1 cellular context compared by ENCODE assay signal in the genomic region with DNA sequence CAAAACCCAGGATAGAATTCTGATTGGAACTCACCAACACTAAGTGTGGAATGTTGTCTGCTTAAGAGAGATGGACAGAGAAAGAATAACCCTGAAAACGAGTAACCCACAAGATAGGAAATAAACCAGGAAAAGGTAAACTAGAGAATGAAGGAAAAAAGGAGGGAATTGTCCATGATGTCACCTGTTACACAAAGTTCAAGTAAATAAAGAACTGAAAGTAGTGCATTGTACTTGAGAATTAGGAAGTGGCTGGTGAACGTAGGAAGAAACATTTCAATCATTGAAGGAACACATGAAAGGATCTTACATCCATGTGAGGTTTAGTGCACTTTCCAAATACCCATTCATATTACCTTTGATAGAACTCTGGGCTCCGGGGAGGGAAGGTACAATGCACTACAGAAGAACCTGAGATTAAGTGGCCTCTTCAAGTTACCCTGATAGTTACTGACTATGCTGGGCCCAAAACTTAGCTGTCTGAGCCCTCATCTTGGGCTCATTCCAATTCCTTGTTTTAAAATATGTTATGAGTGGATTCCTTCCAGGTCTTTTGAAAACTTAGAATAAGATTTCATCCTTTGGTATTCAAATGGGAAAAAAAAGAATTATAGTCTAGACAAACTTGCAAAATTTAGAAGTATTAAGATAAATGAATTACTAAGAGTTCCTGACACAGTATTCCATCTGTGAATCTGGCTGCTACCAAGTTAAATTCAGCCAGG.
TF ChIP-seq lines count a peak whose summit lies in the region.

No MANE protein-coding gene starts in this region.

TF ChIP-seq in GM12878, 131 proteins besides CTCF, POLR2A, EP300 and RAD21:
- TF ChIP-seq CEBPB (IDR thresholded peaks at IDR 0.05; ENCODE audit: borderline replicate concordance in 1 of 2, low read depth in 2 of 2, low read length in 2 of 2) (no peak), ATF7 (IDR thresholded peaks at IDR 0.05; ENCODE audit: low read depth) (peak; percentile 78), SMAD5 (IDR thresholded peaks at IDR 0.05; ENCODE audit: low read depth) (no peak), RBBP5 (conservative IDR thresholded peaks at IDR 0.05) (no peak), RAD51 (IDR thresholded peaks at IDR 0.05) (no peak), ZZZ3 (IDR thresholded peaks at IDR 0.05; ENCODE audit: control insufficient read depth, insufficient read length, low read depth) (no peak), RB1 (IDR thresholded peaks at IDR 0.05; ENCODE audit: borderline replicate concordance) (no peak), NFIC (IDR thresholded peaks at IDR 0.05; ENCODE audit: low read depth, low read length) (no peak), MXI1 (IDR thresholded peaks at IDR 0.05; ENCODE audit: low read depth, low read length) (no peak), NRF1 (conservative IDR thresholded peaks at IDR 0.05; ENCODE audit: low read depth, low read length) (no peak), SPI1 (IDR thresholded peaks at IDR 0.05; ENCODE audit: borderline replicate concordance, insufficient read depth, low read depth, low read length) (peak; percentile 73; the same call in 1 of the 2 replicates), IKZF2 (IDR thresholded peaks at IDR 0.05) (peak; percentile 50 to 56)
- TF ChIP-seq, protein P1, sequence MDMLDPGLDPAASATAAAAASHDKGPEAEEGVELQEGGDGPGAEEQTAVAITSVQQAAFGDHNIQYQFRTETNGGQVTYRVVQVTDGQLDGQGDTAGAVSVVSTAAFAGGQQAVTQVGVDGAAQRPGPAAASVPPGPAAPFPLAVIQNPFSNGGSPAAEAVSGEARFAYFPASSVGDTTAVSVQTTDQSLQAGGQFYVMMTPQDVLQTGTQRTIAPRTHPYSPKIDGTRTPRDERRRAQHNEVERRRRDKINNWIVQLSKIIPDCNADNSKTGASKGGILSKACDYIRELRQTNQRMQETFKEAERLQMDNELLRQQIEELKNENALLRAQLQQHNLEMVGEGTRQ (IDR thresholded peaks at IDR 0.05; ENCODE audit: borderline replicate concordance, low read depth, low read length), result no peak
- TF ChIP-seq, protein P2, sequence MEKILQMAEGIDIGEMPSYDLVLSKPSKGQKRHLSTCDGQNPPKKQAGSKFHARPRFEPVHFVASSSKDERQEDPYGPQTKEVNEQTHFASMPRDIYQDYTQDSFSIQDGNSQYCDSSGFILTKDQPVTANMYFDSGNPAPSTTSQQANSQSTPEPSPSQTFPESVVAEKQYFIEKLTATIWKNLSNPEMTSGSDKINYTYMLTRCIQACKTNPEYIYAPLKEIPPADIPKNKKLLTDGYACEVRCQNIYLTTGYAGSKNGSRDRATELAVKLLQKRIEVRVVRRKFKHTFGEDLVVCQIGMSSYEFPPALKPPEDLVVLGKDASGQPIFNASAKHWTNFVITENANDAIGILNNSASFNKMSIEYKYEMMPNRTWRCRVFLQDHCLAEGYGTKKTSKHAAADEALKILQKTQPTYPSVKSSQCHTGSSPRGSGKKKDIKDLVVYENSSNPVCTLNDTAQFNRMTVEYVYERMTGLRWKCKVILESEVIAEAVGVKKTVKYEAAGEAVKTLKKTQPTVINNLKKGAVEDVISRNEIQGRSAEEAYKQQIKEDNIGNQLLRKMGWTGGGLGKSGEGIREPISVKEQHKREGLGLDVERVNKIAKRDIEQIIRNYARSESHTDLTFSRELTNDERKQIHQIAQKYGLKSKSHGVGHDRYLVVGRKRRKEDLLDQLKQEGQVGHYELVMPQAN (conservative IDR thresholded peaks at IDR 0.05), result no peak
- TF ChIP-seq, protein P3, sequence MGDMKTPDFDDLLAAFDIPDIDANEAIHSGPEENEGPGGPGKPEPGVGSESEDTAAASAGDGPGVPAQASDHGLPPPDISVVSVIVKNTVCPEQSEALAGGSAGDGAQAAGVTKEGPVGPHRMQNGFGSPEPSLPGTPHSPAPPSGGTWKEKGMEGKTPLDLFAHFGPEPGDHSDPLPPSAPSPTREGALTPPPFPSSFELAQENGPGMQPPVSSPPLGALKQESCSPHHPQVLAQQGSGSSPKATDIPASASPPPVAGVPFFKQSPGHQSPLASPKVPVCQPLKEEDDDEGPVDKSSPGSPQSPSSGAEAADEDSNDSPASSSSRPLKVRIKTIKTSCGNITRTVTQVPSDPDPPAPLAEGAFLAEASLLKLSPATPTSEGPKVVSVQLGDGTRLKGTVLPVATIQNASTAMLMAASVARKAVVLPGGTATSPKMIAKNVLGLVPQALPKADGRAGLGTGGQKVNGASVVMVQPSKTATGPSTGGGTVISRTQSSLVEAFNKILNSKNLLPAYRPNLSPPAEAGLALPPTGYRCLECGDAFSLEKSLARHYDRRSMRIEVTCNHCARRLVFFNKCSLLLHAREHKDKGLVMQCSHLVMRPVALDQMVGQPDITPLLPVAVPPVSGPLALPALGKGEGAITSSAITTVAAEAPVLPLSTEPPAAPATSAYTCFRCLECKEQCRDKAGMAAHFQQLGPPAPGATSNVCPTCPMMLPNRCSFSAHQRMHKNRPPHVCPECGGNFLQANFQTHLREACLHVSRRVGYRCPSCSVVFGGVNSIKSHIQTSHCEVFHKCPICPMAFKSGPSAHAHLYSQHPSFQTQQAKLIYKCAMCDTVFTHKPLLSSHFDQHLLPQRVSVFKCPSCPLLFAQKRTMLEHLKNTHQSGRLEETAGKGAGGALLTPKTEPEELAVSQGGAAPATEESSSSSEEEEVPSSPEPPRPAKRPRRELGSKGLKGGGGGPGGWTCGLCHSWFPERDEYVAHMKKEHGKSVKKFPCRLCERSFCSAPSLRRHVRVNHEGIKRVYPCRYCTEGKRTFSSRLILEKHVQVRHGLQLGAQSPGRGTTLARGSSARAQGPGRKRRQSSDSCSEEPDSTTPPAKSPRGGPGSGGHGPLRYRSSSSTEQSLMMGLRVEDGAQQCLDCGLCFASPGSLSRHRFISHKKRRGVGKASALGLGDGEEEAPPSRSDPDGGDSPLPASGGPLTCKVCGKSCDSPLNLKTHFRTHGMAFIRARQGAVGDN (IDR thresholded peaks at IDR 0.05), result no peak
- TF ChIP-seq, protein P4, sequence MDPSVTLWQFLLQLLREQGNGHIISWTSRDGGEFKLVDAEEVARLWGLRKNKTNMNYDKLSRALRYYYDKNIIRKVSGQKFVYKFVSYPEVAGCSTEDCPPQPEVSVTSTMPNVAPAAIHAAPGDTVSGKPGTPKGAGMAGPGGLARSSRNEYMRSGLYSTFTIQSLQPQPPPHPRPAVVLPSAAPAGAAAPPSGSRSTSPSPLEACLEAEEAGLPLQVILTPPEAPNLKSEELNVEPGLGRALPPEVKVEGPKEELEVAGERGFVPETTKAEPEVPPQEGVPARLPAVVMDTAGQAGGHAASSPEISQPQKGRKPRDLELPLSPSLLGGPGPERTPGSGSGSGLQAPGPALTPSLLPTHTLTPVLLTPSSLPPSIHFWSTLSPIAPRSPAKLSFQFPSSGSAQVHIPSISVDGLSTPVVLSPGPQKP (IDR thresholded peaks at IDR 0.05; ENCODE audit: low read depth, low read length), result no peak
- TF ChIP-seq, protein P5, sequence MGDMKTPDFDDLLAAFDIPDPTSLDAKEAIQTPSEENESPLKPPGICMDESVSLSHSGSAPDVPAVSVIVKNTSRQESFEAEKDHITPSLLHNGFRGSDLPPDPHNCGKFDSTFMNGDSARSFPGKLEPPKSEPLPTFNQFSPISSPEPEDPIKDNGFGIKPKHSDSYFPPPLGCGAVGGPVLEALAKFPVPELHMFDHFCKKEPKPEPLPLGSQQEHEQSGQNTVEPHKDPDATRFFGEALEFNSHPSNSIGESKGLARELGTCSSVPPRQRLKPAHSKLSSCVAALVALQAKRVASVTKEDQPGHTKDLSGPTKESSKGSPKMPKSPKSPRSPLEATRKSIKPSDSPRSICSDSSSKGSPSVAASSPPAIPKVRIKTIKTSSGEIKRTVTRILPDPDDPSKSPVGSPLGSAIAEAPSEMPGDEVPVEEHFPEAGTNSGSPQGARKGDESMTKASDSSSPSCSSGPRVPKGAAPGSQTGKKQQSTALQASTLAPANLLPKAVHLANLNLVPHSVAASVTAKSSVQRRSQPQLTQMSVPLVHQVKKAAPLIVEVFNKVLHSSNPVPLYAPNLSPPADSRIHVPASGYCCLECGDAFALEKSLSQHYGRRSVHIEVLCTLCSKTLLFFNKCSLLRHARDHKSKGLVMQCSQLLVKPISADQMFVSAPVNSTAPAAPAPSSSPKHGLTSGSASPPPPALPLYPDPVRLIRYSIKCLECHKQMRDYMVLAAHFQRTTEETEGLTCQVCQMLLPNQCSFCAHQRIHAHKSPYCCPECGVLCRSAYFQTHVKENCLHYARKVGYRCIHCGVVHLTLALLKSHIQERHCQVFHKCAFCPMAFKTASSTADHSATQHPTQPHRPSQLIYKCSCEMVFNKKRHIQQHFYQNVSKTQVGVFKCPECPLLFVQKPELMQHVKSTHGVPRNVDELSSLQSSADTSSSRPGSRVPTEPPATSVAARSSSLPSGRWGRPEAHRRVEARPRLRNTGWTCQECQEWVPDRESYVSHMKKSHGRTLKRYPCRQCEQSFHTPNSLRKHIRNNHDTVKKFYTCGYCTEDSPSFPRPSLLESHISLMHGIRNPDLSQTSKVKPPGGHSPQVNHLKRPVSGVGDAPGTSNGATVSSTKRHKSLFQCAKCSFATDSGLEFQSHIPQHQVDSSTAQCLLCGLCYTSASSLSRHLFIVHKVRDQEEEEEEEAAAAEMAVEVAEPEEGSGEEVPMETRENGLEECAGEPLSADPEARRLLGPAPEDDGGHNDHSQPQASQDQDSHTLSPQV (IDR thresholded peaks at IDR 0.05), result no peak
